ENCODE assay signal across 21 cellular contexts in the genomic region with DNA sequence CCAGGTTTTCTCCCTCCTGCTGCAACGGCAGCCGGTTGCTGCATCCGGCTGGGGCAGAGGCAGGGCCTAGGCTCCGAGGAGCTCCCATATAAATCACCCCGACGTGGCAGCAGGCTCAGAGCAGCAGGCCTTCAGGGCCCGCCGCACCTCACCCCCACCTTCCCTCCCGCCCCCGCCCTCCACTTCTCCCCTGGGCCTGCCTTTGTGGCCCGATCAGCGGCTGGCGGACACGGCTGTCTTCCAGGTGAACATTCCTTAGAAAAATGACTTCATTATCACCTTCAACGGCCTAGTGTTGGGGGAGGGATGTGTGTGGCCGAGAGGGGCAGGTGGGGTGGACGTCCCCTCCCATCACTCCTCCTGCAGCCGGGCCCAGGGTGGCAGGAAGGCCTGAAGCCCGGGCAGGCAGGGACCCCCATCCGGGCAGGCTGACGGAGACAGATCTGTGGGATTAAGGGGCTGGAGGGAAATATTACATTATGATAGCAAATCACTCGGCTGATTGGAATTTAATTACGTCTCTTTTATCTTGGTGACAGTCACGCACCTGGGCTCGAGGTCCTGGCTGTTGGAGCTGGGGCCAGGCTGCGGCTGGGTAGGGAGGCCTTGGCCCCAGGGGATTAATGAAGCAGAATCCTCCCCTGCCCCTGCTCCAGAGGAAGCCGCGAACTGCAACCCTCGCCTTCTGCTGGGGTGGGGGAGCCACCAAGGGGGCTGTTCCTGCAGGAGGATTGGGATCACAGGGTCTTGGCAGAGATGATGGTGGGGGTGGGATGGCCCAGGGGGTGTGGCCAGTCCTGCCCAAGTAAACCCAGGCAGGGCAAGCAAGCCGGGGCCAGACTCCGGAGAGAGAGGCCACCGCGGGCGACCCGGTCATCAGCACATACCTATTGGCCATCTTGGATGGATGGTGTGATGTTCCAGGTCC. TPM values are rescaled to one million over a fixed set of nuclear protein-coding genes. Genes with fewer than 3 reads are reported as not detected.
DNase-seq lines count a peak whose midpoint lies in the region; ATAC-seq and TF ChIP-seq lines count a peak whose summit lies in the region.
"Had no signal": no experiment of that assay in that cellular context is flagged by ENCODE, and none has a peak within 500 bp of the region (broad histone marks: within the 10 kb centered on the region; RNA-seq: fewer than 3 reads in every experiment).

No MANE protein-coding gene starts in this region.

- H2BK5ac ChIP-seq in H9 (ENCODE audit: insufficient read length, low read length), result no peak overlapping the region
- no peak overlapping the region for H2BK5ac ChIP-seq in mesendoderm (ENCODE audit: low read length)

- TF ChIP-seq CTCF in H9 (conservative IDR thresholded peaks at IDR 0.05) (no peak), brain (conservative IDR thresholded peaks at IDR 0.05) (no peak), foreskin fibroblast (IDR thresholded peaks at IDR 0.05; ENCODE audit: low read depth, low read length) (no peak)

- intact Hi-C loops in head of caudate nucleus (cut with DNase I), result no loop called here

- H3K14ac ChIP-seq in H9 (ENCODE audit: insufficient read depth, low read length), result no peak overlapping the region

- H3K9me3 Mint-ChIP-seq in H9, result no peaks in the 10 kb centered on the region
- H3K9me3 Mint-ChIP-seq in brain, result peaks cover 0 to 7% (median 0%) of the 10 kb centered on the region in 5 experiments
- H3K9me3 Mint-ChIP-seq: activated naive CD8-positive, alpha-beta T cell treated with anti-CD3 and anti-CD28 coated beads, Interleukin-2, amount 10 ng/mL, durations not matched to agents 7 days and 5 days; activated T-helper 1 cell treated with anti-CD3 and anti-CD28 coated beads, Interleukin-12 subunit alpha, Interleukin-12 subunit beta, Interleukin-2, Interleukin-4 antibody, amounts not matched to agents 30 ng/mL and 10 ng/mL and 1 ng/mL, durations not matched to agents 14 hours and 24 hours and 36 hours; immature natural killer cell; natural killer cell; T-helper 1 cell treated with Interleukin-12 subunit alpha and Interleukin-12 subunit beta and Interleukin-4 antibody, amounts not matched to agents 30 μg/mL and 1 μg/mL, for 36 hours had no signal

- no peak overlapping the region for H4K8ac ChIP-seq in H9 (replicated peaks; ENCODE audit: insufficient read length, low read depth, low read length)
- H4K8ac ChIP-seq in mesendoderm (ENCODE audit: low read depth, low read length), result no peak overlapping the region

- WGBS in H9 (ENCODE audit: extremely low coverage, insufficient read length, low lambda C conversion rate), result no CpG with 5 or more reads among the region's 35 CpGs
- no CpG with 5 or more reads among the region's 35 CpGs for WGBS in mesendoderm (ENCODE audit: extremely low coverage, insufficient coverage, low lambda C conversion rate)

- H3K9me3 ChIP-seq in BLaER1 treated with 17β-estradiol and CSF1 and Interleukin-3, amounts not matched to agents 10 nM and 100 nM (replicated peaks in 1 of 11), result no peaks in the 10 kb centered on the region
- H3K9me3 ChIP-seq in H9 (ENCODE audit: control insufficient read depth, low read depth, low read length), result no peaks in the 10 kb centered on the region
- H3K9me3 ChIP-seq: esophagus muscularis mucosa, prostate gland, testis had no signal

- H3K23ac ChIP-seq in H9 (ENCODE audit: insufficient read length, low read depth, low read length) (no peak overlapping the region), mesendoderm (ENCODE audit: low read length) (no peak overlapping the region)

- H2BK120ac ChIP-seq in H9 (ENCODE audit: low read depth, low read length, poor library complexity, severe bottlenecking) (no peak overlapping the region), mesendoderm (ENCODE audit: low read depth, low read length) (no peak overlapping the region)

- H4K20me1 ChIP-seq in BLaER1 treated with 17β-estradiol and CSF1 and Interleukin-3, amounts not matched to agents 10 nM and 100 nM, result no peaks in the 10 kb centered on the region
- H4K20me1 ChIP-seq in H9 (ENCODE audit: control insufficient read depth, insufficient read depth, insufficient read length), result no peaks in the 10 kb centered on the region

- H4K5ac ChIP-seq in H9 (ENCODE audit: insufficient read length, low read depth, low read length) (no peak overlapping the region), mesendoderm (ENCODE audit: low read length) (no peak overlapping the region)

- H3K4me1 Mint-ChIP-seq in H9 (peaks cover 3 to 12% of the 10 kb centered on the region in 2 experiments; a peak in 2 of 4 replicates), brain (peaks cover 26% of the 10 kb centered on the region)
- H3K4me1 Mint-ChIP-seq: activated naive CD8-positive, alpha-beta T cell treated with anti-CD3 and anti-CD28 coated beads, Interleukin-2, amount 10 ng/mL, durations not matched to agents 7 days and 5 days; immature natural killer cell had no signal

- peak overlapping the region in 9 of 11 experiments; percentile 44 to 91 (median 73); a peak in 18 of 22 replicates for H3K4me2 ChIP-seq in BLaER1 treated with 17β-estradiol and CSF1 and Interleukin-3, amounts not matched to agents 10 nM and 100 nM
- H3K4me2 ChIP-seq in H9 (ENCODE audit: insufficient read depth, insufficient read length, low read length), result no peak overlapping the region
- H3K4me2 ChIP-seq in mesendoderm (ENCODE audit: low read length), result no peak overlapping the region

- peak overlapping the region in 2 of 3 experiments; percentile 35 to 68; a peak in 2 of 7 replicates for H3K27ac Mint-ChIP-seq in H9
- peak overlapping the region in 3 of 5 experiments; percentile 24 to 92 (median 86) for H3K27ac Mint-ChIP-seq in brain
- H3K27ac Mint-ChIP-seq: activated naive CD8-positive, alpha-beta T cell treated with anti-CD3 and anti-CD28 coated beads, Interleukin-2, amount 10 ng/mL, durations not matched to agents 7 days and 5 days; activated T-helper 1 cell treated with anti-CD3 and anti-CD28 coated beads, Interleukin-12 subunit alpha, Interleukin-12 subunit beta, Interleukin-2, Interleukin-4 antibody, amounts not matched to agents 30 ng/mL and 10 ng/mL and 1 ng/mL, durations not matched to agents 14 hours and 24 hours and 36 hours; immature natural killer cell; natural killer cell; T-helper 1 cell treated with Interleukin-12 subunit alpha and Interleukin-12 subunit beta and Interleukin-4 antibody, amounts not matched to agents 30 μg/mL and 1 μg/mL, for 36 hours had no signal

- H3K27me3 Mint-ChIP-seq in H9 (ENCODE audit: low read depth), result no peaks in the 10 kb centered on the region
- H3K27me3 Mint-ChIP-seq in brain, result peaks cover 19% of the 10 kb centered on the region

- ATAC-seq in GM21515 (IDR thresholded peaks at IDR 0.05; ENCODE audit: unreplicated experiment), result no peak
- ATAC-seq: activated CD4-positive, CD25-positive, alpha-beta regulatory T cell treated with anti-CD3 and anti-CD28 coated beads, Interleukin-2, amount 50 U/mL, for 24 hours; natural killer cell had no signal

- H3K18ac ChIP-seq in H9 (ENCODE audit: insufficient read length, low read depth, low read length) (no peak overlapping the region), mesendoderm (ENCODE audit: low read length) (no peak overlapping the region)

- H2BK15ac ChIP-seq in H9 (ENCODE audit: low read depth, low read length) (no peak overlapping the region), mesendoderm (replicated peaks; ENCODE audit: low read depth) (no peak overlapping the region)

- H3K79me2 ChIP-seq in H9 (ENCODE audit: insufficient read depth, low read length) (no peaks in the 10 kb centered on the region), mesendoderm (ENCODE audit: control insufficient read depth, insufficient read depth, low read length) (no peaks in the 10 kb centered on the region)

- no peak overlapping the region for H3K4me3 ChIP-seq in BLaER1 treated with 17β-estradiol and CSF1 and Interleukin-3, amounts not matched to agents 10 nM and 100 nM
- H3K4me3 ChIP-seq in mesendoderm (ENCODE audit: low read length) (no peak overlapping the region), foreskin fibroblast (ENCODE audit: low read depth in 1 of 2, low read length in 2 of 2) (no peak overlapping the region)
- H3K4me3 ChIP-seq: esophagus muscularis mucosa, prostate gland, testis had no signal

- H3T11ph ChIP-seq in H9 (ENCODE audit: low read length), result no peak overlapping the region

- H3K56ac ChIP-seq in H9 (ENCODE audit: insufficient read length, low read depth, low read length), result no peak overlapping the region
- no peak overlapping the region for H3K56ac ChIP-seq in mesendoderm (ENCODE audit: low read length)

- H3K27me3 ChIP-seq in BLaER1 treated with 17β-estradiol and CSF1 and Interleukin-3, amounts not matched to agents 10 nM and 100 nM, result peaks cover 0 to 19% (median 0%) of the 10 kb centered on the region in 11 experiments; a peak in 4 of 22 replicates
- H3K27me3 ChIP-seq in H9 (ENCODE audit: insufficient read depth, low read length) (no peaks in the 10 kb centered on the region), mesendoderm (ENCODE audit: insufficient read depth, low read length, poor library complexity) (no peaks in the 10 kb centered on the region)
- H3K27me3 ChIP-seq: esophagus muscularis mucosa, testis had no signal

- H3K4ac ChIP-seq in H9 (ENCODE audit: low read depth, low read length) (no peak overlapping the region), mesendoderm (ENCODE audit: low read depth, low read length) (no peak overlapping the region)

- peaks cover 18 to 98% (median 90%) of the 10 kb centered on the region in 10 experiments for H3K4me1 ChIP-seq in BLaER1 treated with 17β-estradiol and CSF1 and Interleukin-3, amounts not matched to agents 10 nM and 100 nM
- H3K4me1 ChIP-seq in H9 (ENCODE audit: insufficient read depth, low read length) (no peaks in the 10 kb centered on the region), mesendoderm (ENCODE audit: control insufficient read depth, low read depth, low read length) (no peaks in the 10 kb centered on the region)

- H2BK20ac ChIP-seq in H9 (ENCODE audit: low read depth, low read length, poor library complexity, severe bottlenecking), result no peak overlapping the region

- no peak overlapping the region for H2BK12ac ChIP-seq in H9 (ENCODE audit: insufficient read length, low read depth, low read length)

- H3K27ac ChIP-seq in BLaER1 treated with 17β-estradiol and CSF1 and Interleukin-3, amounts not matched to agents 10 nM and 100 nM, result peak overlapping the region in 5 of 11 experiments; percentile 0 to 36 (median 10); a peak in 4 of 22 replicates
- H3K27ac ChIP-seq in H9 (ENCODE audit: insufficient read length, low read depth, low read length) (no peak overlapping the region), mesendoderm (ENCODE audit: low read depth, low read length) (no peak overlapping the region)
- H3K27ac ChIP-seq: esophagus muscularis mucosa, testis had no signal

- H3K23me2 ChIP-seq in H9 (ENCODE audit: insufficient read length, low read depth, low read length, poor library complexity, severe bottlenecking), result no peaks in the 10 kb centered on the region

- H3K36me3 Mint-ChIP-seq in H9 (ENCODE audit: insufficient read depth in 1 of 3, low read depth in 3 of 3) (no peaks in the 10 kb centered on the region; a peak in 1 of 7 replicates), brain (no peaks in the 10 kb centered on the region)
- H3K36me3 Mint-ChIP-seq: activated naive CD8-positive, alpha-beta T cell treated with anti-CD3 and anti-CD28 coated beads, Interleukin-2, amount 10 ng/mL, durations not matched to agents 7 days and 5 days; immature natural killer cell; natural killer cell had no signal

- H3K79me1 ChIP-seq in H9 (ENCODE audit: insufficient read depth, low read depth, low read length, poor library complexity, severe bottlenecking), result no peaks in the 10 kb centered on the region
- H3K79me1 ChIP-seq in mesendoderm (ENCODE audit: low read length), result no peaks in the 10 kb centered on the region

- DNase-seq in H9 (no peak), mesendoderm (peak; percentile 45), foreskin fibroblast (no peak), head of caudate nucleus (no peak)
- no peak for DNase-seq in activated CD8-positive, alpha-beta memory T cell treated with anti-CD3 and anti-CD28 coated beads for 24 hours
- DNase-seq: activated naive CD8-positive, alpha-beta T cell treated with anti-CD3 and anti-CD28 coated beads, Interleukin-2, amount 10 ng/mL, durations not matched to agents 7 days and 5 days; caudate nucleus; immature natural killer cell; Karpas-422; natural killer cell; NCI-H226; stimulated activated CD4-positive, alpha-beta T cell treated with anti-CD3 and anti-CD28 coated beads, Interleukin-12 subunit alpha, Interleukin-12 subunit beta, amount 100 ng/mL, for 4 hours; testis had no signal

- no peak overlapping the region for H2AFZ ChIP-seq in H9 (ENCODE audit: low read length)

- no peak overlapping the region for H4K91ac ChIP-seq in H9 (ENCODE audit: insufficient read length, low read depth, low read length)

- no peaks in the 10 kb centered on the region for H3K36me3 ChIP-seq in BLaER1 treated with 17β-estradiol and CSF1 and Interleukin-3, amounts not matched to agents 10 nM and 100 nM
- no peaks in the 10 kb centered on the region for H3K36me3 ChIP-seq in mesendoderm (ENCODE audit: control insufficient read depth, insufficient read depth, low read length)
- H3K36me3 ChIP-seq: esophagus muscularis mucosa, prostate gland had no signal

- H3K9ac ChIP-seq in BLaER1 treated with 17β-estradiol and CSF1 and Interleukin-3, amounts not matched to agents 10 nM and 100 nM, result peak overlapping the region in 5 of 11 experiments; percentile 4 to 47 (median 44); a peak in 7 of 22 replicates
- H3K9ac ChIP-seq in H9 (ENCODE audit: extremely low read depth, insufficient read length, low read length) (no peak overlapping the region), mesendoderm (ENCODE audit: low read length) (no peak overlapping the region)

- H3K4me3 Mint-ChIP-seq in H9 (no peak overlapping the region), brain (no peak overlapping the region)
- H3K4me3 Mint-ChIP-seq: activated naive CD8-positive, alpha-beta T cell treated with anti-CD3 and anti-CD28 coated beads, Interleukin-2, amount 10 ng/mL, durations not matched to agents 7 days and 5 days; activated T-helper 1 cell treated with anti-CD3 and anti-CD28 coated beads, Interleukin-12 subunit alpha, Interleukin-12 subunit beta, Interleukin-2, Interleukin-4 antibody, amounts not matched to agents 30 ng/mL and 10 ng/mL and 1 ng/mL, durations not matched to agents 14 hours and 24 hours and 36 hours; immature natural killer cell; natural killer cell; T-helper 1 cell treated with Interleukin-12 subunit alpha and Interleukin-12 subunit beta and Interleukin-4 antibody, amounts not matched to agents 30 μg/mL and 1 μg/mL, for 36 hours had no signal

- H2AK5ac ChIP-seq in H9 (ENCODE audit: insufficient read length, low read length), result no peak overlapping the region
- H2AK5ac ChIP-seq in mesendoderm (ENCODE audit: low read length), result no peak overlapping the region

RNA-seq across cellular contexts. Expression of a gene that starts 38.4 kb away (rescaled TPM):
- total RNA-seq in H9 (2021), result 29.9 and 30.1 TPM in 2 replicates
- polyA plus RNA-seq in brain (ENCODE audit: insufficient read depth, low read depth, low replicate concordance), result 29.9 TPM
- 16.4 TPM for polyA plus RNA-seq in mesendoderm (2013, experiment 1 of 2)
- polyA plus RNA-seq in mesendoderm (2013, experiment 2 of 2), result 16.9 TPM

Comparison
In these comparisons a context has a peak if more than half of its experiments do, and no peak if none do; other contexts are left out.
1. H3K4me2 ChIP-seq: peak in BLaER1 treated with 17β-estradiol and CSF1 and Interleukin-3, amounts not matched to agents 10 nM and 100 nM (9 of 11); none in H9 (single experiment) and mesendoderm (single experiment).